12 cellular contexts compared by ENCODE assay signal in the genomic region with DNA sequence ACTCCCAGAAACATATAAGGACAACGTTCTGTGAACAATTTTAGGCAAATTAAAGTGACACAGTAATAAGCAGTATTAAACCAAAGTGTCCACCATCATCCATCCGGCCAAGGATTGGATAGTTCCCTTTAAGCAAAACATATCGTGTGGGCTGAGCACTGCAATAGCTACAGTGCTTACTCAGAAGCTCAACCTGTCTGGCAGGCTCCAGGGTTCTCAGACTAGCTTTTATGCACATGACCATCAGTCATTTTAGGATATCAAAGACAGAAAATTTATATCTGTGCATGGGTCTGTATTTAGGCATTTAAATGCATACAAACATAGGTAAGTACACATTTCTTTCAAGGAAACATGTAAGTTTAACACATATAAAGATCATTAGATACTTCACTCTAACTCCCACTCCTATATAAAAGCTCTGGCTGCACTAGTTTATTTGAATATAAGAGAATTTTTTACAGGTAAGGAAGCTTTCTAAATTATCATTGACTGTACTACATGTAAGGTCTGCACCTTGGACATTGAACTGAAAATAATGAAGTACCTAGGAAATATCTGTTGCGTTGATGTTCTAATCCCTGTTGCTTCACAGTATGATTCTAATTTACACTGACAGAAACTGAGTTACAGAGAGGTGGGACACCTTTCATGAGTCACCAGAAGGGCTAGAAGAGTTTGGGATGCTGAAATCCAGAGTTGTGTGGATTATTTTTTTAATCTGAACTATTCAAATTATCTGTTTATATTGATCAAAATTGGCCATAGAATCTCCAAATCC.
"Had no signal": no experiment of that assay in that cellular context is flagged by ENCODE, and none has a peak within 500 bp of the region (broad histone marks: within the 10 kb centered on the region; RNA-seq: fewer than 3 reads in every experiment).

No MANE protein-coding gene starts in this region.

- ATAC-seq: left colon had no signal

- H3K27me3 ChIP-seq: cardiac muscle cell, stomach had no signal

- DNase-seq: activated CD4-positive, alpha-beta memory T cell treated with anti-CD3 and anti-CD28 coated beads for 36 hours; activated gamma-delta T cell treated with Interleukin-2 at 50 U/mL for 16 hours; activated naive CD8-positive, alpha-beta T cell treated with anti-CD3 and anti-CD28 coated beads, Interleukin-2, amount 10 ng/mL, durations not matched to agents 7 days and 5 days; activated T-cell treated with anti-CD3 and anti-CD28 coated beads, Interleukin-2, amount 50 U/mL, for 48 hours; aorta; effector CD4-positive, alpha-beta T cell; hypothalamus; left colon; mesenchymal stem cell; stomach had no signal

- H3K36me3 ChIP-seq: stomach had no signal

- H3K27ac ChIP-seq: cardiac muscle cell, coronary artery, stomach had no signal

- H3K4me3 ChIP-seq: cardiac muscle cell, coronary artery, stomach had no signal

- H3K9me3 ChIP-seq: stomach had no signal
